8 cellular contexts compared by ENCODE assay signal in the genomic region with DNA sequence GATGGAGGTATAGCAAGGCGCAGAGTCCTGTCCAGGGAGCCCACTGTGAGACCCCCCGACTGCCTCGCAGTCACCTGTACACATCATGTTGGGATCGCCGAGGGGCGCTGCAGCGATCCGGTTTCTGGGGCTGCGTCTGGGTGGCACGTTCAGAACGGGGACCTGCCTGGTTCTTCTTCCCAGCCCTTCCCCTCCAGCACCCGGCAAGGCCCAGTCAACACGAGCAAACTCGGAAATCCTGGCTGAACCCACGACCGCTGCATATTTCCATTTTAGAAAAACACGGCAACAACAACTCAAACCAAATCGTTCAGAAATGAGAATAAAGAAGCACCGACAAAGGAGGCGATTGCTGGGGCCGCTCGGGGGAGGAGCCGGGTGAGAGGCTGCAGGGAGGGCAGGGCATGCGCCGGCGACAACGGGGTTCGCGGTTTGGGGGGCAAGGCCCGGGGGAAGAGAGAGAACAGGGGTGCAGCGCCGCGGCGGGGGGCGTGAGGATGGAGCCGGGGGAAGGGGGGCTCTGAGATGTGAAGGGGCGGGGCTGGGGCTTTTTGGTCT. TPM values are rescaled to one million over a fixed set of nuclear protein-coding genes. Genes with fewer than 3 reads are reported as not detected.
DNase-seq lines count a peak whose midpoint lies in the region; ATAC-seq and TF ChIP-seq lines count a peak whose summit lies in the region.

No MANE protein-coding gene starts in this region.

- peak overlapping the region; percentile 79 to 96 (median 87) for H3K4me3 ChIP-seq in right lobe of liver

- no peaks in the 10 kb centered on the region for H3K27me3 ChIP-seq in right lobe of liver

- no peaks in the 10 kb centered on the region for H3K36me3 ChIP-seq in right lobe of liver

- peaks cover 7% of the 10 kb centered on the region for H3K27me3 Mint-ChIP-seq in chondrocyte (ENCODE audit: low read depth)

- peaks cover 0 to 4% (median 0%) of the 10 kb centered on the region in 4 donors for H3K4me1 ChIP-seq in right lobe of liver

- peaks cover 2% of the 10 kb centered on the region for H3K36me3 Mint-ChIP-seq in chondrocyte (ENCODE audit: low read depth)

- intact Hi-C loops in right lobe of liver (cut with DNase I), result no loop called here

- peaks cover 15% of the 10 kb centered on the region for H3K4me1 Mint-ChIP-seq in chondrocyte (ENCODE audit: low read depth)

- H3K27ac Mint-ChIP-seq in chondrocyte (ENCODE audit: unreplicated experiment), result peak overlapping the region; percentile 79

- H3K27ac ChIP-seq in right lobe of liver, result peak overlapping the region in 1 of 3 donors; percentile 75

- H3K4me3 Mint-ChIP-seq in chondrocyte (ENCODE audit: unreplicated experiment), result peak overlapping the region; percentile 95

- no peaks in the 10 kb centered on the region for H3K9me3 ChIP-seq in right lobe of liver

- peak; percentile 43 to 58 (median 52) for ATAC-seq in right lobe of liver

- whole genome bisulfite sequencing in right lobe of liver (ENCODE audit: insufficient coverage, low coverage, low lambda C conversion rate, missing lambda C conversion rate), result 1% methylated on average over 34 of the region's 37 CpGs

- H3K9me3 Mint-ChIP-seq in chondrocyte (ENCODE audit: low read depth), result no peaks in the 10 kb centered on the region

- peak; percentile 16 for DNase-seq in HT-29 (ENCODE audit: low spot score)
- peak in 3 of 4 experiments; percentile 17 to 22 (median 22) for DNase-seq in activated CD4-positive, CD25-positive, alpha-beta regulatory T cell (lab: John Stamatoyannopoulos, UW)
- DNase-seq in chondrocyte (ENCODE audit: low spot score), result no peak
- peak; percentile 46 to 66 (median 49) for DNase-seq in right lobe of liver
- DNase-seq in stimulated activated CD4-positive, alpha-beta T cell treated with anti-CD3 and anti-CD28 coated beads, TNF-alpha, amount 100 ng/mL, for 4 hours (ENCODE audit: low read depth in 3 of 3), result peak in 2 of 3 experiments; percentile 5 to 13
- DNase-seq in GM19240 (ENCODE audit: insufficient read length, low spot score), result no peak
- no peak for DNase-seq in mesenteric fat pad (ENCODE audit: low spot score)

- TF ChIP-seq CTCF in GM12872 (IDR thresholded peaks at IDR 0.05; ENCODE audit: insufficient read depth, low read depth, low read length) (peak; percentile 39; the same call in 2 of the 3 replicates), chondrocyte (IDR thresholded peaks at IDR 0.05) (peak; percentile 30), right lobe of liver (IDR thresholded peaks at IDR 0.05) (no peak)

- no peak for TF ChIP-seq POLR2A in right lobe of liver (IDR thresholded peaks at IDR 0.05)

RNA-seq across cellular contexts. Expression of gene HSDL1, which starts 0.6 kb away (rescaled TPM):
- 5.8 and 6.6 TPM in 2 replicates for total RNA-seq in HT-29 (2014; rRNA removed; shearing (Covaris generic))
- total RNA-seq in chondrocyte (15.2 to 25.5 TPM (median 20.8 TPM) in 3 replicates), right lobe of liver (1 to 10 TPM; 4.3 to 8.1 (median 6.2) TPM), mesenteric fat pad (23.1 TPM)

RNA-seq across cellular contexts. Expression of gene DNAAF1, which starts 0.7 kb away (rescaled TPM):
- 0.03 and 0.08 TPM in 2 replicates for total RNA-seq in HT-29 (2014; rRNA removed; shearing (Covaris generic))
- total RNA-seq in chondrocyte, result not detected in 3 replicates
- 1 to 10 TPM in 3 of 6 experiments, under 1 TPM in 1, not detected in 2; 0.37 to 5.6 (median 2.1) TPM for total RNA-seq in right lobe of liver
- not detected for total RNA-seq in mesenteric fat pad

RNA-seq across cellular contexts. Expression of gene MBTPS1, which starts 27.6 kb away (rescaled TPM):
- total RNA-seq in HT-29 (2014; rRNA removed; shearing (Covaris generic)), result 50.1 and 57.4 TPM in 2 replicates
- 83.7 to 105 TPM (median 88.7 TPM) in 3 replicates for total RNA-seq in chondrocyte
- 10 to 100 TPM; 34.5 to 45.6 (median 40.1) TPM for total RNA-seq in right lobe of liver
- total RNA-seq in mesenteric fat pad, result 70.9 TPM

RNA-seq across cellular contexts. Expression of gene TAF1C, which starts 42.5 kb away (rescaled TPM):
- 39.8 and 47.0 TPM in 2 replicates for total RNA-seq in HT-29 (2014; rRNA removed; shearing (Covaris generic))
- total RNA-seq in chondrocyte (22.2 to 33.9 TPM (median 26.9 TPM) in 3 replicates), right lobe of liver (10 to 100 TPM; 11.0 to 28.3 (median 19.3) TPM), mesenteric fat pad (44.5 TPM)

RNA-seq across cellular contexts. Expression of gene ADAD2, which starts 46.6 kb away (rescaled TPM):
- total RNA-seq in HT-29 (2014; rRNA removed; shearing (Covaris generic)), result not detected in 2 replicates
- not detected in 3 replicates for total RNA-seq in chondrocyte
- total RNA-seq in right lobe of liver, result 1 to 10 TPM in 1 of 6 experiments, under 1 TPM in 1, not detected in 4; 0.87 to 1.0 TPM
- not detected for total RNA-seq in mesenteric fat pad

Comparison
In these comparisons a context has a peak if more than half of its experiments do, and no peak if none do; other contexts are left out.
1. CTCF ChIP-seq: peak in GM12872 (single experiment) and chondrocyte (single experiment); none in right lobe of liver (0 of 4).
2. DNase-seq: peak in HT-29 (single experiment), activated CD4-positive, CD25-positive, alpha-beta regulatory T cell (3 of 4), right lobe of liver (3 of 3) and stimulated activated CD4-positive, alpha-beta T cell treated with anti-CD3 and anti-CD28 coated beads, TNF-alpha, amount 100 ng/mL, for 4 hours (2 of 3); none in chondrocyte (single experiment), GM19240 (single experiment) and mesenteric fat pad (single experiment).